In genomic region chr16:47888734-47889133, GRCh38 we compare ENCODE assay signal across 2 cellular contexts.
TF ChIP-seq lines count a peak whose summit lies in the region.

No MANE protein-coding gene starts in this region.

TF ChIP-seq in A549, 52 proteins besides CTCF, POLR2A, EP300 and RAD21 (continued from another document):
- no peak for TF ChIP-seq MAX (IDR thresholded peaks at IDR 0.05)
- TF ChIP-seq SREBF2 (IDR thresholded peaks at IDR 0.05): no peak
- TF ChIP-seq PHF8 (IDR thresholded peaks at IDR 0.05; ENCODE audit: borderline replicate concordance, low read depth): no peak
- TF ChIP-seq HMGXB4 (CRISPR knock-in tag; IDR thresholded peaks at IDR 0.05; ENCODE audit: borderline replicate concordance): no peak
- TF ChIP-seq HEYL (CRISPR knock-in tag; IDR thresholded peaks at IDR 0.05): no peak
- TF ChIP-seq ATOH8 (CRISPR knock-in tag; IDR thresholded peaks at IDR 0.05; ENCODE audit: low read depth): no peak
- no peak for TF ChIP-seq JUN (IDR thresholded peaks at IDR 0.05)
- no peak for TF ChIP-seq NR3C1 (IDR thresholded peaks at IDR 0.05)
- TF ChIP-seq KDM5A (IDR thresholded peaks at IDR 0.05): no peak
- no peak for TF ChIP-seq NFE2L2 (conservative IDR thresholded peaks at IDR 0.05; ENCODE audit: low read length)
- TF ChIP-seq RFX5 (IDR thresholded peaks at IDR 0.05): no peak
- no peak for TF ChIP-seq GATA3 (IDR thresholded peaks at IDR 0.05; ENCODE audit: borderline replicate concordance)
- no peak for TF ChIP-seq MAFK (IDR thresholded peaks at IDR 0.05; ENCODE audit: partially characterized antibody)
- no peak for TF ChIP-seq NPAS2 (CRISPR knock-in tag; IDR thresholded peaks at IDR 0.05; ENCODE audit: borderline replicate concordance)
- no peak for TF ChIP-seq CBX8 (IDR thresholded peaks at IDR 0.05)
TF ChIP-seq in A549: peak in this region for 0.

TF ChIP-seq in IMR-90, 13 proteins besides CTCF, POLR2A, EP300 and RAD21 (continued from another document):
- TF ChIP-seq, protein P1, sequence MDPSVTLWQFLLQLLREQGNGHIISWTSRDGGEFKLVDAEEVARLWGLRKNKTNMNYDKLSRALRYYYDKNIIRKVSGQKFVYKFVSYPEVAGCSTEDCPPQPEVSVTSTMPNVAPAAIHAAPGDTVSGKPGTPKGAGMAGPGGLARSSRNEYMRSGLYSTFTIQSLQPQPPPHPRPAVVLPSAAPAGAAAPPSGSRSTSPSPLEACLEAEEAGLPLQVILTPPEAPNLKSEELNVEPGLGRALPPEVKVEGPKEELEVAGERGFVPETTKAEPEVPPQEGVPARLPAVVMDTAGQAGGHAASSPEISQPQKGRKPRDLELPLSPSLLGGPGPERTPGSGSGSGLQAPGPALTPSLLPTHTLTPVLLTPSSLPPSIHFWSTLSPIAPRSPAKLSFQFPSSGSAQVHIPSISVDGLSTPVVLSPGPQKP (IDR thresholded peaks at IDR 0.05; ENCODE audit: borderline replicate concordance, low read depth, low read length): no peak
- TF ChIP-seq MXI1 (IDR thresholded peaks at IDR 0.05; ENCODE audit: borderline replicate concordance, low read depth, low read length) (no peak), SMC3 (IDR thresholded peaks at IDR 0.05; ENCODE audit: low read depth, low read length) (no peak), FOS (IDR thresholded peaks at IDR 0.05; ENCODE audit: low read depth, low read length) (no peak)
